ENCODE assay signal across 8 cellular contexts in the genomic region with DNA sequence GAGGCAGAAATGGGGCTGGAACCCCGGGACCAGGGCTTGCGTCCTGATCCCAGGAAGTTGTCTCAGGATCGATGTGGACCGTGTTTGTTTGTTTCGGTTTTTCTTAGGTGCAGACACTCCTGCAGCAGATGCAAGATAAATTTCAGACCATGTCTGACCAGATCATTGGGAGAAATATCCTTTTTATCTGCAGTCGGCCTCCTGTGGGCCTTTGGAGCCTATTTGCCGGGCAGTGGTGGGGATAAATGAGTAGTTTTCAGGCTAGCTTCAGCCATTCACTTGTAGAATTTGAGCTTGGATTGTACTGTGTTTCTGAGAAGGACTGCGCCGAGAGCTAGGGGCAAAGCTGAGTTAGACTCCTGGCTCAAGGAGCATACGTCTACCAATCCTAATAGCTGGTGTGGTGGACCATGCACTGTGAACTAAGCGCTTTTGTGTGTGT. TPM values are rescaled to one million over a fixed set of nuclear protein-coding genes. Genes with fewer than 3 reads are reported as not detected.
DNase-seq lines count a peak whose midpoint lies in the region; ATAC-seq and TF ChIP-seq lines count a peak whose summit lies in the region.

No MANE protein-coding gene starts in this region.

- H3K36me3 ChIP-seq in heart right ventricle (peaks cover 0 to 43% (median 14%) of the 10 kb centered on the region in 9 donors), body of pancreas (replicated peaks in 1 of 2; ENCODE audit: insufficient read depth in 1 of 2, low read depth in 2 of 2) (no peaks in the 10 kb centered on the region), uterus (no peaks in the 10 kb centered on the region)

- WGBS in heart right ventricle, 2 donors = 18 to 19% methylated on average over 11 of the region's 11 CpGs
- WGBS in body of pancreas, 2 donors = 9% methylated on average over 11 of the region's 11 CpGs

- H3K9me3 ChIP-seq in heart right ventricle = no peaks in the 10 kb centered on the region
- no peaks in the 10 kb centered on the region for H3K9me3 ChIP-seq in body of pancreas
- H3K9me3 ChIP-seq in uterus = no peaks in the 10 kb centered on the region

- TF ChIP-seq POLR2A in body of pancreas (IDR thresholded peaks at IDR 0.05) (no peak), uterus (IDR thresholded peaks at IDR 0.05) (no peak)

- peak overlapping the region in 8 of 10 donors; percentile 76 to 96 (median 84) for H3K27ac ChIP-seq in heart right ventricle
- H3K27ac ChIP-seq in body of pancreas = peak overlapping the region in 3 of 4 donors; percentile 34 to 81 (median 71)
- peak overlapping the region; percentile 68 to 75 for H3K27ac ChIP-seq in uterus

- H3K27me3 ChIP-seq in heart right ventricle = no peaks in the 10 kb centered on the region
- no peaks in the 10 kb centered on the region for H3K27me3 ChIP-seq in body of pancreas
- no peaks in the 10 kb centered on the region for H3K27me3 ChIP-seq in uterus

- H3K4me3 ChIP-seq in heart right ventricle = peak overlapping the region; percentile 64 to 96 (median 87)
- peak overlapping the region; percentile 51 to 76 for H3K4me3 ChIP-seq in body of pancreas
- H3K4me3 ChIP-seq in uterus = peak overlapping the region; percentile 55 to 76

- no peak for DNase-seq in heart right ventricle
- DNase-seq in cardiac septum (ENCODE audit: low spot score) = no peak
- DNase-seq in body of pancreas = no peak
- peak; percentile 22 for DNase-seq in medulla oblongata (ENCODE audit: extremely low spot score)
- DNase-seq in uterus = no peak
- DNase-seq in NCI-H146 treated with DMSO at 0.1 percent for 48 hours (lab: John Stamatoyannopoulos, UW; ENCODE audit: unreplicated experiment) = no peak
- no peak for DNase-seq in NCI-H1930 (lab: John Stamatoyannopoulos, UW)
- DNase-seq in activated CD4-positive, alpha-beta T cell treated with anti-CD3 and anti-CD28 coated beads for 48 hours = no peak

- peaks cover 4 to 66% (median 34%) of the 10 kb centered on the region in 9 donors for H3K4me1 ChIP-seq in heart right ventricle
- H3K4me1 ChIP-seq in body of pancreas = peaks cover 18% of the 10 kb centered on the region
- no peaks in the 10 kb centered on the region for H3K4me1 ChIP-seq in uterus

- intact Hi-C loops in heart right ventricle (cut with DNase I) = no loop called here
- intact Hi-C loops in cardiac septum (cut with DNase I) = no loop called here
- intact Hi-C loops in body of pancreas (cut with DNase I) = no loop called here
- intact Hi-C loops in uterus (cut with DNase I; ENCODE audit: low total_unique reads) = no loop called here

- ATAC-seq in heart right ventricle (no peak), body of pancreas (no peak)

- no peak for TF ChIP-seq CTCF in heart right ventricle (IDR thresholded peaks at IDR 0.05)
- no peak for TF ChIP-seq CTCF in body of pancreas (IDR thresholded peaks at IDR 0.05)
- TF ChIP-seq CTCF in uterus (IDR thresholded peaks at IDR 0.05) = no peak

RNA-seq across cellular contexts. Expression of a gene that starts 0.8 kb away (rescaled TPM):
- total RNA-seq in heart right ventricle (100 to 1,000 TPM; 126 to 178 (median 162) TPM), cardiac septum (126 TPM), body of pancreas (10 to 100 TPM in 1 of 2 donors, 1 to 10 TPM in 1; 4.9 to 12.5 TPM), uterus (10 to 100 TPM in 3 of 4 donors, 1 to 10 TPM in 1; 6.1 to 70.5 (median 19.9) TPM)
- 10 to 100 TPM; 86.7 to 87.3 TPM for polyA plus RNA-seq in heart right ventricle
